Comparison of ENCODE assay signal across 11 cellular contexts in the genomic region with DNA sequence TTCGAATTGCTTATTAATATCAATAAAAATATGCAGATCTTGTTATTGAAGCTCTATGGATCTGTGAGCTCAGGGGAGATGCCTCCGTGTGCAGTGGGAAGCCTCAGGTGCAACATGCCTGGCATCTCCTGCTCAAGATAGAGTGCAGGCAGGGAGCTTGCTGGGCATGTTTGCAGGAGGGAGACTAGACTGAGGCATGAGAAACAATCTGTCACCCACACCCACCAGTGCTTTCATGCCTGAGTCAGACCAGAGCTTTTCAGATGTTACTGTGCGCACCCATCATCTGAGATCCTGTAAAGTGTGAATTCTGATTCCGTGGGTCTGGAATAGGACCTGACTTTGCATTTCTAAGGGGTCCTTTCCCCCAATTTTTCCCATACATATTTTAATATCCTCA.
"Had no signal": no experiment of that assay in that cellular context is flagged by ENCODE, and none has a peak within 500 bp of the region (broad histone marks: within the 10 kb centered on the region; RNA-seq: fewer than 3 reads in every experiment).

No MANE protein-coding gene starts in this region.

- H3K4me1 ChIP-seq: HAP-1 had no signal

- ATAC-seq: GM23338, HCT116 had no signal

- DNase-seq: GM23248, GOT3, H7, H9, HCEC 1CT, HFFc6 had no signal

- H3K36me3 ChIP-seq: HAP-1 had no signal

- FAIRE-seq: H1, H54 had no signal

- H3K9me3 ChIP-seq: HAP-1 had no signal

- H3K27ac ChIP-seq: GM23248 had no signal

- H3K4me3 ChIP-seq: GM23248, GM23338, HAP-1 had no signal
